ENCODE assay signal across 8 cellular contexts in the genomic region with DNA sequence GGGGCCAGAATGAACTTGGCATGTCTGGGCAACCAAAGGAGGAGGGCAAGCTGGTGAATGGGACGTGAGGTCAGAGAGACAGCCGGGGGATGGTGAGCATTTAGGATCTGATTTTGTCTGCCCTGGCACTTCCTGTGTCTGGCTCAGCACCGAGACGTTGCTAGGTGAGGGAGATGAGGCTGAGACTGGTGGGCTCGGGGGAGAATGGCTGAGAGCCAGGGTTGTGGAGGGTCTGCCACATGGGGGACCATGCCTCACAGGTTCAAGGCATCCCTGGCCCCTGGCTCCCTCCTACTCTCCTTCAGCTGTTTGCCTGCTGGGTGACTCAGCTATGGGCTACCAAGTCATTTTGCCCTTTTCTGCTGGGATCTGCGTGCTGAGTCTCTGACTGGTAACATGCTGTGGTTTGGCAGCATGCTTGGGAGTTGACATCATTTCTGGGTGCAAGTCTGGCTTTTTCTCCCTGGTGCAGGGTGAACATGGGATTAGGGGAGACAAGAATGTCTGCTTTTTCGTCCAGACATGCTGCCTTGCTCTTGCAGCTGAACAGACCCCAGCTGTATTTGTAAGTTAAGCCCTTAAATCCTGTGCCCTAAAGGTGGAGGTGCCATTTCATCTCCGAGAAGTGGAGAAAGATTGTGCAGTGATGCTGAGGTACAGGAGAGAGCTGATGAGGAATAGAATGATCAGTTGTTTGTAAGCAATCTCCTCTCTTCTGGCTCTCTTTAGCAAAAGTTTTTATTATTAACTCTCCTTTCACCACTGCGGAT. TPM values are rescaled to one million over a fixed set of nuclear protein-coding genes. Genes with fewer than 3 reads are reported as not detected.
DNase-seq lines count a peak whose midpoint lies in the region; TF ChIP-seq lines count a peak whose summit lies in the region.

No MANE protein-coding gene starts in this region.

- peak overlapping the region; percentile 78 for H3K4me3 Mint-ChIP-seq in HFFc6
- peak overlapping the region; percentile 61 for H3K4me3 Mint-ChIP-seq in T-helper 1 cell treated with Interleukin-12 subunit alpha and Interleukin-12 subunit beta and Interleukin-4 antibody, amounts not matched to agents 30 μg/mL and 1 μg/mL, for 36 hours

- DNase-seq in ACHN (peak; percentile 99), HFFc6 (peak; percentile 97), cardiac fibroblast (ENCODE audit: low read depth in 2 of 2) (peak; percentile 95 to 98), myocyte (ENCODE audit: low read depth) (peak; percentile 98), transverse colon (peak; percentile 23), COR-L47 (lab: John Stamatoyannopoulos, UW) (no peak), cerebellar nuclear complex (lab: John Stamatoyannopoulos, UW) (no peak)

- intact Hi-C loops in transverse colon (cut with DNase I; ENCODE audit: low total_unique reads) = no loop called here

- peak overlapping the region; percentile 2 to 65 (median 38) for H3K27ac ChIP-seq in transverse colon

- H3K4me1 ChIP-seq in transverse colon = peaks cover 8 to 29% (median 22%) of the 10 kb centered on the region in 4 donors

- no peaks in the 10 kb centered on the region for H3K36me3 ChIP-seq in transverse colon

- peaks cover 35% of the 10 kb centered on the region for H3K36me3 Mint-ChIP-seq in HFFc6 (ENCODE audit: low read depth)
- H3K36me3 Mint-ChIP-seq in T-helper 1 cell treated with Interleukin-12 subunit alpha and Interleukin-12 subunit beta and Interleukin-4 antibody, amounts not matched to agents 30 μg/mL and 1 μg/mL, for 36 hours (ENCODE audit: low read depth) = peaks cover 10% of the 10 kb centered on the region

- no peak for TF ChIP-seq EP300 in transverse colon (IDR thresholded peaks at IDR 0.05; ENCODE audit: low read depth)

- H3K9me3 ChIP-seq in transverse colon = no peaks in the 10 kb centered on the region

- 40 to 70% methylated on average over 2 to 9 of the region's 9 CpGs for WGBS in transverse colon (ENCODE audit: low coverage in 1 of 2), 2 donors

- peaks cover 13% of the 10 kb centered on the region for H3K9me3 Mint-ChIP-seq in HFFc6
- H3K9me3 Mint-ChIP-seq in T-helper 1 cell treated with Interleukin-12 subunit alpha and Interleukin-12 subunit beta and Interleukin-4 antibody, amounts not matched to agents 30 μg/mL and 1 μg/mL, for 36 hours = peaks cover 9% of the 10 kb centered on the region

- peaks cover 86% of the 10 kb centered on the region for H3K4me1 Mint-ChIP-seq in HFFc6 (ENCODE audit: low read depth)
- peaks cover 36% of the 10 kb centered on the region for H3K4me1 Mint-ChIP-seq in T-helper 1 cell treated with Interleukin-12 subunit alpha and Interleukin-12 subunit beta and Interleukin-4 antibody, amounts not matched to agents 30 μg/mL and 1 μg/mL, for 36 hours (ENCODE audit: low read depth)

- peaks cover 6% of the 10 kb centered on the region for H3K27me3 Mint-ChIP-seq in HFFc6 (ENCODE audit: insufficient read depth)
- H3K27me3 Mint-ChIP-seq in T-helper 1 cell treated with Interleukin-12 subunit alpha and Interleukin-12 subunit beta and Interleukin-4 antibody, amounts not matched to agents 30 μg/mL and 1 μg/mL, for 36 hours (ENCODE audit: low read depth) = no peaks in the 10 kb centered on the region

- TF ChIP-seq CTCF in HFFc6 (IDR thresholded peaks at IDR 0.05) (no peak), cardiac fibroblast (IDR thresholded peaks at IDR 0.05; ENCODE audit: low read depth, low read length) (no peak), transverse colon (IDR thresholded peaks at IDR 0.05) (no peak)

- H3K4me3 ChIP-seq in cardiac fibroblast (replicated peaks in 1 of 2; ENCODE audit: low read depth in 2 of 2, low read length in 2 of 2) (peak overlapping the region in 1 of 2 donors; percentile 22), transverse colon (no peak overlapping the region)

- peak overlapping the region; percentile 97 for H3K27ac Mint-ChIP-seq in HFFc6
- H3K27ac Mint-ChIP-seq in T-helper 1 cell treated with Interleukin-12 subunit alpha and Interleukin-12 subunit beta and Interleukin-4 antibody, amounts not matched to agents 30 μg/mL and 1 μg/mL, for 36 hours = peak overlapping the region; percentile 78

- no peaks in the 10 kb centered on the region for H3K27me3 ChIP-seq in transverse colon

- no peak for TF ChIP-seq POLR2A in transverse colon (IDR thresholded peaks at IDR 0.05)

- in situ Hi-C loops in ACHN (cut with HindIII; ENCODE audit: low pct_ligation_motif_present, low pct_unique_long_range_greater_than_20kb, low sequenced_read_pairs) = no loop called here
- in situ Hi-C loops in transverse colon (cut with MboI; ENCODE audit: low pct_ligation_motif_present in 1 of 4, low pct_unique_long_range_greater_than_20kb in 1 of 4, low sequenced_read_pairs in 3 of 4) = no loop called here

RNA-seq across cellular contexts. Expression of gene GALNT2, which starts 17.6 kb away (rescaled TPM):
- 100 to 1,000 TPM; 174 to 194 (median 181) TPM for total RNA-seq in HFFc6 (2021; fragmentation: NEBNext Ultra II Directional; extraction: Animal tissue kit (Norgen Biotek cat#: 25700))
- total RNA-seq in myocyte (64.4 and 66.8 TPM in 2 replicates), transverse colon (10 to 100 TPM; 16.5 to 48.8 (median 36.8) TPM)
- 111 TPM for polyA plus RNA-seq in myocyte (2012)

Comparison
In these comparisons a context has a peak if more than half of its experiments do, and no peak if none do; other contexts are left out.
1. DNase-seq: peak in ACHN (single experiment), HFFc6 (single experiment), cardiac fibroblast (2 of 2), myocyte (single experiment) and transverse colon (single experiment); none in COR-L47 (single experiment) and cerebellar nuclear complex (0 of 2).